In the genomic region with DNA sequence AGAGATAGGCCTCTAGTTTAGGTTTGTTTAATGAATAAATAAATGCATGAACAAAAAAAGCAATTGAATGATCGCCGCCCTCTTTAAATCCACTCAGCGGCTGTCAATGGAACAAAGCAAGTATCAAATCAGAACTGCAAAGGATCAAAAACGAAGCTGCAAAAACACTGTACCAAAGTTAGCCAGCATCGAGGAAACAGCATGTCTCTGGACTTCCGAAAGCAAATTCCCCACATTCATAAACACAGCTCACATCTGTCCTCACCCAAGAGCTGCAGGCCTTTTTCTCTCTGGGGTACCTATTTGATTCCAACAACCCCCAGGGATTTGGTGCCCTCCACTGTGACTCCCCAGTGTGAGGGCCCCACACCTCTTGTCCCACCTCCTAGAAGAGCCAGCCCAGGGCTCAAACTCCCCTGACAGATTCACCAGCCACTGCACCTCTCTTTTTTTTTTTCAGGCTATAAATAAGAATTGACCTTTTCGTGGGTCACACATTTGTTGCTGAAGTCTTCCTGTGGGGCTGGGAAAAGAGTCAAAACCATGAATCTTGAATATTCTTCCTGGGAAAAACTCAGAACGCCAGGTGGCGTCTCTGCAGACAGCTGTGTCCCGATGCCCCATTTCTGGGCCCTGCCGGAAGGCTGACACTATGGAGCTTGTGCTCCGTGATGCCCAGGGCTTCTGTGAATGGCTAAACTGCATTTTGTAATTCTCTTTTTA, we compare ENCODE assay signal across 9 cellular contexts. TPM values are rescaled to one million over a fixed set of nuclear protein-coding genes. Genes with fewer than 3 reads are reported as not detected.
DNase-seq lines count a peak whose midpoint lies in the region; TF ChIP-seq lines count a peak whose summit lies in the region.
"Had no signal": no experiment of that assay in that cellular context is flagged by ENCODE, and none has a peak within 500 bp of the region (broad histone marks: within the 10 kb centered on the region; RNA-seq: fewer than 3 reads in every experiment).

No MANE protein-coding gene starts in this region.

- intact Hi-C loops in esophagus muscularis mucosa (cut with DNase I), result no loop called here
- intact Hi-C loops in transverse colon (cut with DNase I; ENCODE audit: low total_unique reads), result no loop called here
- intact Hi-C loops in spleen (cut with DNase I; ENCODE audit: low total_unique reads), result no loop called here

- peak; percentile 61 for DNase-seq in SK-MEL-5 (ENCODE audit: low read depth, low spot score)
- no peak for DNase-seq in esophagus muscularis mucosa (ENCODE audit: extremely low spot score)
- peak; percentile 22 for DNase-seq in mesenteric fat pad (ENCODE audit: low spot score)
- DNase-seq in transverse colon, result no peak
- no peak for DNase-seq in NCI-H146 (lab: John Stamatoyannopoulos, UW)
- no peak for DNase-seq in AG20443 (ENCODE audit: low spot score)
- DNase-seq in spleen, result no peak
- DNase-seq: activated naive CD4-positive, alpha-beta T cell; natural killer cell had no signal

- H3K36me3 ChIP-seq in esophagus muscularis mucosa, result peaks cover 0 to 7% (median 2%) of the 10 kb centered on the region in 4 donors
- H3K36me3 ChIP-seq in transverse colon, result no peaks in the 10 kb centered on the region
- H3K36me3 ChIP-seq in spleen, result no peaks in the 10 kb centered on the region

- H3K4me1 ChIP-seq in esophagus muscularis mucosa, result peaks cover 51 to 62% (median 59%) of the 10 kb centered on the region in 4 donors
- H3K4me1 ChIP-seq in transverse colon, result peaks cover 0 to 12% (median 0%) of the 10 kb centered on the region in 4 donors
- H3K4me1 ChIP-seq in spleen, result peaks cover 0 to 41% (median 4%) of the 10 kb centered on the region in 6 donors

- in situ Hi-C loops in SK-MEL-5 (cut with HindIII; ENCODE audit: low pct_unique_long_range_greater_than_20kb, low sequenced_read_pairs), result loop anchor here (25.0 kb wide), 1 partner anchor 497 kb away; a partner anchor contains a TSS
- in situ Hi-C loops in transverse colon (cut with MboI; ENCODE audit: low pct_ligation_motif_present in 1 of 4, low pct_unique_long_range_greater_than_20kb in 1 of 4, low sequenced_read_pairs in 3 of 4), result loop anchor here in 1 of 4 donors (25.0 kb wide), 1 partner anchor 472 kb away; no protein-coding TSS in a partner anchor

- TF ChIP-seq EP300 in esophagus muscularis mucosa (IDR thresholded peaks at IDR 0.05) (no peak), transverse colon (IDR thresholded peaks at IDR 0.05; ENCODE audit: low read depth) (no peak)

- TF ChIP-seq CTCF in esophagus muscularis mucosa (IDR thresholded peaks at IDR 0.05) (peak in 2 of 3 experiments; percentile 38 to 45), transverse colon (IDR thresholded peaks at IDR 0.05) (peak in 3 of 5 experiments; percentile 11 to 19 (median 17)), spleen (IDR thresholded peaks at IDR 0.05 in 8 of 11, conservative IDR thresholded peaks at IDR 0.05 in 3 of 11) (peak in 3 of 11 experiments; percentile 19 to 34 (median 26))

- H3K4me3 ChIP-seq in esophagus muscularis mucosa (no peak overlapping the region), transverse colon (no peak overlapping the region), spleen (no peak overlapping the region)

- TF ChIP-seq POLR2A in esophagus muscularis mucosa (IDR thresholded peaks at IDR 0.05; ENCODE audit: low read depth) (no peak), transverse colon (IDR thresholded peaks at IDR 0.05) (no peak), spleen (IDR thresholded peaks at IDR 0.05) (no peak)

- H3K27me3 ChIP-seq in esophagus muscularis mucosa (no peaks in the 10 kb centered on the region), transverse colon (no peaks in the 10 kb centered on the region), spleen (replicated peaks in 1 of 7) (no peaks in the 10 kb centered on the region)

- H3K9me3 ChIP-seq in esophagus muscularis mucosa, result no peaks in the 10 kb centered on the region
- H3K9me3 ChIP-seq in transverse colon, result no peaks in the 10 kb centered on the region
- no peaks in the 10 kb centered on the region for H3K9me3 ChIP-seq in spleen

- peak overlapping the region in 3 of 4 donors; percentile 9 to 48 (median 48) for H3K27ac ChIP-seq in esophagus muscularis mucosa (replicated peaks in 1 of 4)
- peak overlapping the region in 1 of 4 donors; percentile 14 for H3K27ac ChIP-seq in transverse colon
- H3K27ac ChIP-seq in spleen, result no peak overlapping the region

- 51% methylated on average over 12 of the region's 12 CpGs for WGBS in esophagus muscularis mucosa
- 57 to 69% methylated on average over 9 to 12 of the region's 12 CpGs for WGBS in transverse colon (ENCODE audit: low coverage in 1 of 2), 2 donors
- WGBS in spleen, 5 donors, result 66 to 76% (median 72%) methylated on average over 12 of the region's 12 CpGs

RNA-seq across cellular contexts. Expression of a gene that starts 51.8 kb away (rescaled TPM):
- total RNA-seq in SK-MEL-5 (2014; rRNA removed; shearing (Covaris generic)), result 10.4 and 12.5 TPM in 2 replicates
- 10.8 and 13.6 TPM in 2 replicates for polyA plus RNA-seq in SK-MEL-5 (2015; cell fraction: cytosol; rRNA removed)
- 40.8 and 43.4 TPM in 2 replicates for polyA plus RNA-seq in SK-MEL-5 (2015; cell fraction: nucleus; rRNA removed)
- total RNA-seq in esophagus muscularis mucosa (10 to 100 TPM; 16.4 to 24.5 (median 22.2) TPM), mesenteric fat pad (86.9 TPM), transverse colon (10 to 100 TPM in 1 of 4 donors, 1 to 10 TPM in 3; 6.4 to 52.3 (median 9.5) TPM), spleen (10 to 100 TPM in 4 of 7 donors, 1 to 10 TPM in 3; 5.6 to 16.5 (median 11.0) TPM)
- 1 to 10 TPM; 1.5 to 3.6 (median 1.8) TPM for polyA plus RNA-seq in spleen

Comparison
In these comparisons a context has a peak if more than half of its experiments do, and no peak if none do; other contexts are left out.
1. DNase-seq: peak in SK-MEL-5 (single experiment) and mesenteric fat pad (single experiment); none in esophagus muscularis mucosa (single experiment), transverse colon (single experiment), NCI-H146 (single experiment), AG20443 (single experiment) and spleen (single experiment).
2. H3K27ac ChIP-seq: peak in esophagus muscularis mucosa (3 of 4); none in spleen (0 of 8).